Comparison of ENCODE assay signal across 8 cellular contexts in genomic region chr10:71999360-72000072, GRCh38. TPM values are rescaled to one million over a fixed set of nuclear protein-coding genes. Genes with fewer than 3 reads are reported as not detected.
DNase-seq lines count a peak whose midpoint lies in the region; ATAC-seq and TF ChIP-seq lines count a peak whose summit lies in the region.

No MANE protein-coding gene starts in this region.

- TF ChIP-seq CTCF in Caco-2 (IDR thresholded peaks at IDR 0.05; ENCODE audit: insufficient read depth in 1 of 2, low read depth in 1 of 2, low read length in 1 of 2, severe bottlenecking in 1 of 2, unreplicated experiment in 1 of 2) (no peak), WTC11 (IDR thresholded peaks at IDR 0.05) (no peak)

- no peak overlapping the region for H3K4me3 ChIP-seq in Caco-2 (ENCODE audit: low read depth, low read length)

- H3K4me1 Mint-ChIP-seq in Caco-2 (ENCODE audit: low read depth, unreplicated experiment) = peaks cover 19% of the 10 kb centered on the region
- peaks cover 10% of the 10 kb centered on the region for H3K4me1 Mint-ChIP-seq in WTC11

- no peaks in the 10 kb centered on the region for H3K9me3 ChIP-seq in Caco-2

- H3K9me3 Mint-ChIP-seq in Caco-2 (ENCODE audit: unreplicated experiment) = no peaks in the 10 kb centered on the region
- H3K9me3 Mint-ChIP-seq in WTC11 = no peaks in the 10 kb centered on the region

- peak; percentile 55 for ATAC-seq in WTC11
- no peak for ATAC-seq in GM18868 (IDR thresholded peaks at IDR 0.05; ENCODE audit: unreplicated experiment)

- no TSS peak for BruUV-seq in Caco-2 (replicated peaks; lab: Mats Ljungman, UMichigan)

- H3K4me3 Mint-ChIP-seq in Caco-2 (ENCODE audit: unreplicated experiment) = no peak overlapping the region
- no peak overlapping the region for H3K4me3 Mint-ChIP-seq in WTC11

- H3K27me3 ChIP-seq in Caco-2 (replicated peaks; ENCODE audit: control insufficient read depth, insufficient read depth, low read length) = no peaks in the 10 kb centered on the region

- CTCF ChIA-PET in Caco-2 (lab: Charles Lee) = interaction anchor here (1.2 to 1.3 kb wide), 2 partner anchors 49 kb away, joined by 4 to 5 read pairs; no protein-coding TSS in a partner anchor
- CTCF ChIA-PET in WTC11 (lab: Charles Lee) = interaction anchor here (0.9 to 4.6 kb wide), 8 partner anchors 17 to 303 kb away, joined by 3 to 31 read pairs (median 4); no protein-coding TSS in a partner anchor

- peak overlapping the region; percentile 9 for H3K27ac Mint-ChIP-seq in Caco-2 (ENCODE audit: unreplicated experiment)
- 0 out of 2 replicates have a peak overlapping the region, but pooled peaks have one; percentile 84 for H3K27ac Mint-ChIP-seq in WTC11

- intact Hi-C loops in Caco-2 (cut with micrococcal nuclease; ENCODE audit: unreplicated experiment) = no loop called here
- intact Hi-C loops in cardiac septum (cut with DNase I) = loop anchor here (5.0 kb wide), 1 partner anchor 37 kb away; the partner anchor contains the start of gene CHST3
- intact Hi-C loops in posterior vena cava (cut with DNase I) = loop anchor here in 1 of 2 donors (5.0 kb wide), 1 partner anchor 32 kb away; no protein-coding TSS in a partner anchor

- H3K36me3 ChIP-seq in Caco-2 (ENCODE audit: control insufficient read depth, insufficient read depth, low read length) = 0 out of 2 replicates have a peak, but pooled peaks cover 1% of the 10 kb centered on the region

- H3K36me3 Mint-ChIP-seq in Caco-2 (ENCODE audit: insufficient read depth, unreplicated experiment) = peaks cover 8% of the 10 kb centered on the region
- H3K36me3 Mint-ChIP-seq in WTC11 = no peaks in the 10 kb centered on the region

- POLR2A ChIA-PET in Caco-2 (lab: Charles Lee) = interaction anchor here (0.5 kb wide), 1 partner anchor 691 kb away, joined by 5 read pairs; no protein-coding TSS in a partner anchor
- POLR2A ChIA-PET in WTC11 (lab: Charles Lee) = interaction anchor here (0.8 kb wide), 1 partner anchor 496 kb away, joined by 3 read pairs; no protein-coding TSS in a partner anchor

- H3K4me1 ChIP-seq in Caco-2 = no peaks in the 10 kb centered on the region

- H3K27me3 Mint-ChIP-seq in Caco-2 (ENCODE audit: insufficient read depth, unreplicated experiment) = no peaks in the 10 kb centered on the region
- no peaks in the 10 kb centered on the region for H3K27me3 Mint-ChIP-seq in WTC11 (ENCODE audit: low read depth)

- DNase-seq in Caco-2 = no peak
- DNase-seq in WTC11 (ENCODE audit: low spot score) = no peak
- DNase-seq in cardiac septum (ENCODE audit: low spot score) = peak; percentile 86
- peak; percentile 91 for DNase-seq in posterior vena cava (ENCODE audit: low spot score)
- DNase-seq in NCI-H526 treated with DMSO at 0.1 percent for 48 hours (lab: John Stamatoyannopoulos, UW) = no peak
- DNase-seq in NCI-H748 (lab: John Stamatoyannopoulos, UW; ENCODE audit: unreplicated experiment) = no peak
- no peak for DNase-seq in SHP77 (lab: John Stamatoyannopoulos, UW)

TF ChIP-seq in WTC11, 78 proteins besides CTCF, POLR2A, EP300 and RAD21:
- TF ChIP-seq SMAD3 (CRISPR knock-in tag; IDR thresholded peaks at IDR 0.05; ENCODE audit: borderline replicate concordance) = no peak
- TF ChIP-seq, protein P1, sequence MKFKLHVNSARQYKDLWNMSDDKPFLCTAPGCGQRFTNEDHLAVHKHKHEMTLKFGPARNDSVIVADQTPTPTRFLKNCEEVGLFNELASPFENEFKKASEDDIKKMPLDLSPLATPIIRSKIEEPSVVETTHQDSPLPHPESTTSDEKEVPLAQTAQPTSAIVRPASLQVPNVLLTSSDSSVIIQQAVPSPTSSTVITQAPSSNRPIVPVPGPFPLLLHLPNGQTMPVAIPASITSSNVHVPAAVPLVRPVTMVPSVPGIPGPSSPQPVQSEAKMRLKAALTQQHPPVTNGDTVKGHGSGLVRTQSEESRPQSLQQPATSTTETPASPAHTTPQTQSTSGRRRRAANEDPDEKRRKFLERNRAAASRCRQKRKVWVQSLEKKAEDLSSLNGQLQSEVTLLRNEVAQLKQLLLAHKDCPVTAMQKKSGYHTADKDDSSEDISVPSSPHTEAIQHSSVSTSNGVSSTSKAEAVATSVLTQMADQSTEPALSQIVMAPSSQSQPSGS (CRISPR knock-in tag; IDR thresholded peaks at IDR 0.05; ENCODE audit: borderline replicate concordance, low read depth) = no peak
- TF ChIP-seq CREB1 (CRISPR knock-in tag; IDR thresholded peaks at IDR 0.05) = no peak
- TF ChIP-seq AFF4 (CRISPR knock-in tag; IDR thresholded peaks at IDR 0.05; ENCODE audit: borderline replicate concordance) = no peak
- TF ChIP-seq SMAD4 (CRISPR knock-in tag; IDR thresholded peaks at IDR 0.05) = no peak

RNA-seq across cellular contexts. Expression of gene CHST3, which starts 35.3 kb away (rescaled TPM):
- 40.9 and 46.0 TPM in 2 replicates for total RNA-seq in Caco-2 (2022)
- total RNA-seq in WTC11 (2021) = 5.6 to 7.0 TPM (median 5.9 TPM) in 3 replicates
- 24.4 TPM for total RNA-seq in cardiac septum
- total RNA-seq in posterior vena cava = 10 to 100 TPM; 34.9 to 37.7 TPM

Comparison
In these comparisons a context has a peak if more than half of its experiments do, and no peak if none do; other contexts are left out.
1. DNase-seq: peak in cardiac septum (single experiment) and posterior vena cava (single experiment); none in Caco-2 (0 of 2), WTC11 (single experiment), NCI-H526 treated with DMSO at 0.1 percent for 48 hours (single experiment), NCI-H748 (single experiment) and SHP77 (0 of 2).